In the genomic region with DNA sequence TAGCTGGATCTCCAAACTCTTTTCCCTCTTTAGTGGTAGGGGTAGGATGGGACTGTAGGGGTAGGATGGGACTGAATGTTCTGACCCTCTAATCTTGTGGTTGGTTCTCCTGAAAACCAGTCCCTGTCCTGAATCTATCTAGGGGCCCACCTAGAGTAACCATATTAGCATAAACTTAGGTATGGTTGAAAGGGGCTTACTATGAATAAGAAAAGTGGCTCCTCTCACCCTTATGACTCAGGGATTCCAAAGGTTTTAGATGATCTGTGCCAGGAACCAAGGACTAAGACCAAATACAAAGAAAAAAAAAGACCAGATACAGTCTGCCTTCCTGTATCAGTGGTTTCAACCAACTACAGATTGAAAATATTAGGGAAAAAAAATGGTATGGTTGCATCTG, we compare ENCODE assay signal across 18 cellular contexts. TPM values are rescaled to one million over a fixed set of nuclear protein-coding genes. Genes with fewer than 3 reads are reported as not detected.
DNase-seq lines count a peak whose midpoint lies in the region; ATAC-seq and TF ChIP-seq lines count a peak whose summit lies in the region.
"Had no signal": no experiment of that assay in that cellular context is flagged by ENCODE, and none has a peak within 500 bp of the region (broad histone marks: within the 10 kb centered on the region; RNA-seq: fewer than 3 reads in every experiment).

No MANE protein-coding gene starts in this region.

- no peak for TF ChIP-seq EP300 in SK-N-SH (IDR thresholded peaks at IDR 0.05; ENCODE audit: borderline replicate concordance in 1 of 2, low read depth in 1 of 2, low read length in 1 of 2)

- no peak for ATAC-seq in CD4-positive, alpha-beta T cell (ENCODE audit: poor library complexity)
- ATAC-seq: body of pancreas had no signal

- no TSS peak for BruUV-seq in mammary epithelial cell (replicated peaks; lab: Mats Ljungman, UMichigan)
- BruUV-seq in MCF 10A (replicated peaks; lab: Mats Ljungman, UMichigan) = no TSS peak

- H3F3A ChIP-seq in SK-N-SH (replicated peaks; ENCODE audit: insufficient read depth) = no peaks in the 10 kb centered on the region

- H3K4me1 Mint-ChIP-seq in MCF 10A (ENCODE audit: insufficient read depth, unreplicated experiment) = no peaks in the 10 kb centered on the region
- peaks cover 60% of the 10 kb centered on the region for H3K4me1 Mint-ChIP-seq in CD4-positive, alpha-beta T cell (ENCODE audit: low read depth)

- peak; percentile 10 for DNase-seq in mammary epithelial cell
- no peak for DNase-seq in MCF 10A (ENCODE audit: unreplicated experiment)
- DNase-seq in SK-N-SH = no peak
- DNase-seq in iPS DF 19.7 (ENCODE audit: low read depth, low spot score) = peak; percentile 30
- DNase-seq in NCI-H1105 (lab: John Stamatoyannopoulos, UW) = no peak
- DNase-seq in posterior vena cava (ENCODE audit: low spot score) = no peak
- no peak for DNase-seq in CD4-positive, alpha-beta T cell
- DNase-seq: activated CD4-positive, alpha-beta T cell treated with anti-CD3 and anti-CD28 coated beads, Interleukin-2, amount 50 U/mL, for 1 hour; body of pancreas; effector CD8-positive, alpha-beta T cell; HFFc6; MM.1S; NCI-H774; Right ventricle myocardium superior; T-helper 9 cell had no signal

- H3K36me3 ChIP-seq in mammary epithelial cell (ENCODE audit: insufficient read depth, low read length) = no peaks in the 10 kb centered on the region
- H3K36me3 ChIP-seq in SK-N-SH (replicated peaks in 1 of 2; ENCODE audit: control insufficient read depth in 1 of 2, insufficient read depth in 2 of 2, low read length in 1 of 2) = peaks cover 0 to 3% of the 10 kb centered on the region in 2 experiments
- no peaks in the 10 kb centered on the region for H3K36me3 ChIP-seq in urinary bladder (ENCODE audit: insufficient read depth)

- H3K9ac ChIP-seq in mammary epithelial cell (ENCODE audit: insufficient read depth, low read length) = no peak overlapping the region
- H3K9ac ChIP-seq in SK-N-SH = no peak overlapping the region

- in situ Hi-C loops in mammary epithelial cell (cut with MboI; ENCODE audit: low sequenced_read_pairs in 2 of 2) = no loop called here

- H2AFZ ChIP-seq in mammary epithelial cell (ENCODE audit: low read depth, low read length) = no peak overlapping the region
- H2AFZ ChIP-seq in SK-N-SH (ENCODE audit: low read depth) = no peak overlapping the region

- H3K27ac Mint-ChIP-seq in MCF 10A (ENCODE audit: low read depth, unreplicated experiment) = no peak overlapping the region
- H3K27ac Mint-ChIP-seq in CD4-positive, alpha-beta T cell = no peak overlapping the region
- H3K27ac Mint-ChIP-seq: activated T-helper 2 cell treated with anti-CD3 and anti-CD28 coated beads, Interferon-gamma antibody, Interleukin-2, Interleukin-4, amounts not matched to agents 10 μg/mL and 5 μg/mL and 100 μg/mL, durations not matched to agents 14 hours and 24 hours and 36 hours; HFFc6 had no signal

- H4K20me1 ChIP-seq in mammary epithelial cell (ENCODE audit: insufficient read depth, low read length) (no peaks in the 10 kb centered on the region), SK-N-SH (ENCODE audit: insufficient read depth) (peaks cover 2% of the 10 kb centered on the region; the same call in 1 of the 2 replicates)

- no peaks in the 10 kb centered on the region for H3K27me3 Mint-ChIP-seq in MCF 10A (ENCODE audit: insufficient read depth, unreplicated experiment)
- H3K27me3 Mint-ChIP-seq in CD4-positive, alpha-beta T cell = no peaks in the 10 kb centered on the region

- no peak overlapping the region for H3K4me2 ChIP-seq in mammary epithelial cell (ENCODE audit: insufficient read depth, low read depth, low read length)
- no peak overlapping the region for H3K4me2 ChIP-seq in SK-N-SH

- no peaks in the 10 kb centered on the region for H3K9me3 Mint-ChIP-seq in MCF 10A (ENCODE audit: unreplicated experiment)
- no peaks in the 10 kb centered on the region for H3K9me3 Mint-ChIP-seq in CD4-positive, alpha-beta T cell
- H3K9me3 Mint-ChIP-seq: activated T-helper 2 cell treated with anti-CD3 and anti-CD28 coated beads, Interferon-gamma antibody, Interleukin-2, Interleukin-4, amounts not matched to agents 10 μg/mL and 5 μg/mL and 100 μg/mL, durations not matched to agents 14 hours and 24 hours and 36 hours; HFFc6 had no signal

- H3K27me3 ChIP-seq in mammary epithelial cell (ENCODE audit: insufficient read depth, low read length) (no peaks in the 10 kb centered on the region), SK-N-SH (ENCODE audit: insufficient read depth) (no peaks in the 10 kb centered on the region)
- no peaks in the 10 kb centered on the region for H3K27me3 ChIP-seq in CD4-positive, alpha-beta T cell (ENCODE audit: control insufficient read depth, insufficient read depth, low read length)
- H3K27me3 ChIP-seq: body of pancreas had no signal

- H3K9me3 ChIP-seq in mammary epithelial cell (replicated peaks; ENCODE audit: insufficient read depth, low read length) (no peaks in the 10 kb centered on the region), SK-N-SH (no peaks in the 10 kb centered on the region)
- H3K9me3 ChIP-seq in CD4-positive, alpha-beta T cell (ENCODE audit: control insufficient read depth, low read length) = no peaks in the 10 kb centered on the region
- H3K9me3 ChIP-seq: body of pancreas had no signal

- H3K4me1 ChIP-seq in mammary epithelial cell (ENCODE audit: insufficient read depth, low read length) (no peaks in the 10 kb centered on the region), SK-N-SH (ENCODE audit: control insufficient read depth in 1 of 2, insufficient read depth in 2 of 2, low read depth in 1 of 2, low read length in 1 of 2) (no peaks in the 10 kb centered on the region; a peak in 2 of 4 replicates), urinary bladder (ENCODE audit: insufficient read depth) (no peaks in the 10 kb centered on the region)
- H3K4me1 ChIP-seq: body of pancreas had no signal

- H3K36me3 Mint-ChIP-seq in MCF 10A (ENCODE audit: insufficient read depth, unreplicated experiment) = peaks cover 5% of the 10 kb centered on the region
- peaks cover 20% of the 10 kb centered on the region for H3K36me3 Mint-ChIP-seq in CD4-positive, alpha-beta T cell (ENCODE audit: low read depth)

- H3K4me3 ChIP-seq in mammary epithelial cell (replicated peaks in 1 of 3; ENCODE audit: insufficient read depth in 1 of 3, low read depth in 2 of 3, low read length in 3 of 3) = no peak overlapping the region
- H3K4me3 ChIP-seq in SK-N-SH (ENCODE audit: low read depth in 2 of 2, low read length in 1 of 2) = no peak overlapping the region
- H3K4me3 ChIP-seq in urinary bladder (ENCODE audit: low read depth, low read length) = no peak overlapping the region
- H3K4me3 ChIP-seq: body of pancreas had no signal

- H3K79me2 ChIP-seq in mammary epithelial cell (ENCODE audit: insufficient read depth, low read length) (peaks cover 85% of the 10 kb centered on the region), SK-N-SH (ENCODE audit: insufficient read depth) (peaks cover 98% of the 10 kb centered on the region)

- CTCF ChIA-PET in mammary epithelial cell (lab: Charles Lee; ENCODE audit: low non-redundant PET) = no interaction called here
- CTCF ChIA-PET in MCF 10A (lab: Yijun Ruan, JAX) = interaction anchor here (1.6 kb wide), 1 partner anchor 8 kb away, joined by 7 read pairs; no protein-coding TSS in a partner anchor
- CTCF ChIA-PET in SK-N-SH (lab: Yijun Ruan, JAX) = no interaction called here
- CTCF ChIA-PET in CD4-positive, alpha-beta T cell (lab: Charles Lee) = no interaction called here

- dilution Hi-C loops in mammary epithelial cell (cut with HindIII; ENCODE audit: low sequenced_read_pairs) = no loop called here

- H3K9me2 ChIP-seq in SK-N-SH = no peaks in the 10 kb centered on the region

- no peak overlapping the region for H3K27ac ChIP-seq in mammary epithelial cell (ENCODE audit: insufficient read depth, low read depth, low read length)
- no peak overlapping the region for H3K27ac ChIP-seq in SK-N-SH (ENCODE audit: low read depth in 2 of 2, low read length in 1 of 2)
- peak overlapping the region; percentile 2 for H3K27ac ChIP-seq in urinary bladder (ENCODE audit: low read depth)
- H3K27ac ChIP-seq in CD4-positive, alpha-beta T cell (ENCODE audit: low read depth, low read length) = no peak overlapping the region
- H3K27ac ChIP-seq: body of pancreas, HL-60 had no signal

- intact Hi-C loops in mammary epithelial cell (cut with micrococcal nuclease) (no loop called here), MCF 10A (cut with micrococcal nuclease) (no loop called here), posterior vena cava (cut with DNase I) (no loop called here)
- intact Hi-C loops in CD4-positive, alpha-beta T cell (cut with DNase I, micrococcal nuclease) = no loop called here

- no peak for TF ChIP-seq CTCF in mammary epithelial cell (conservative IDR thresholded peaks at IDR 0.05 in 1 of 2, IDR thresholded peaks at IDR 0.05 in 1 of 2; ENCODE audit: extremely low read depth in 1 of 2, insufficient read depth in 1 of 2, low read depth in 1 of 2, low read length in 2 of 2)
- no peak for TF ChIP-seq CTCF in MCF 10A (IDR thresholded peaks at IDR 0.05; ENCODE audit: unreplicated experiment)
- no peak for TF ChIP-seq CTCF in SK-N-SH (IDR thresholded peaks at IDR 0.05)
- TF ChIP-seq CTCF in CD4-positive, alpha-beta T cell (IDR thresholded peaks at IDR 0.05) = no peak

- no peak overlapping the region for H3K4me3 Mint-ChIP-seq in MCF 10A (ENCODE audit: unreplicated experiment)
- no peak overlapping the region for H3K4me3 Mint-ChIP-seq in CD4-positive, alpha-beta T cell
- H3K4me3 Mint-ChIP-seq: HFFc6 had no signal

- no peak for TF ChIP-seq RAD21 in SK-N-SH (IDR thresholded peaks at IDR 0.05; ENCODE audit: low read length)

- POLR2A ChIA-PET in MCF 10A (lab: Yijun Ruan, JAX) (interaction anchor here (1.4 to 1.5 kb wide), 3 partner anchors 15 to 27 kb away, joined by 3 to 5 read pairs (median 4); no protein-coding TSS in a partner anchor), SK-N-SH (lab: Yijun Ruan, JAX) (no interaction called here)
- POLR2A ChIA-PET in CD4-positive, alpha-beta T cell (lab: Charles Lee) = no interaction called here

TF ChIP-seq in SK-N-SH, 30 proteins besides CTCF, POLR2A, EP300 and RAD21:
- TF ChIP-seq FOSL2 (IDR thresholded peaks at IDR 0.05; ENCODE audit: borderline replicate concordance, low read depth) (peak; percentile 23; the same call in 1 of the 2 replicates), TAF1 (IDR thresholded peaks at IDR 0.05; ENCODE audit: borderline replicate concordance, low read depth, low read length) (no peak), NFIC (IDR thresholded peaks at IDR 0.05; ENCODE audit: borderline replicate concordance) (0 out of 2 replicates have a peak, but pooled peaks have one; percentile 26)

RNA-seq across cellular contexts. Expression of a gene that starts 28.9 kb away (rescaled TPM):
- total RNA-seq in mammary epithelial cell (10 to 100 TPM; 25.5 to 29.3 TPM), MCF 10A (2022) (18.6 and 19.0 TPM in 2 replicates), urinary bladder (51.1 TPM), posterior vena cava (10 to 100 TPM; 15.3 to 15.4 TPM)
- polyA plus RNA-seq in mammary epithelial cell (28.1 TPM), SK-N-SH (2012; rRNA removed) (20.1 and 21.8 TPM in 2 replicates), urinary bladder (9.5 TPM)
- 33.6 TPM for polyA minus RNA-seq in mammary epithelial cell
- polyA plus RNA-seq in SK-N-SH (2012; cell fraction: cytosol; rRNA removed) = 33.5 and 36.2 TPM in 2 replicates
- polyA plus RNA-seq in SK-N-SH (2012; cell fraction: nucleus; rRNA removed) = 3.2 and 11.8 TPM in 2 replicates
- total RNA-seq in CD4-positive, alpha-beta T cell = 1 to 10 TPM; 7.4 to 9.0 TPM

Comparison
In these comparisons a context has a peak if more than half of its experiments do, and no peak if none do; other contexts are left out.
1. DNase-seq: peak in mammary epithelial cell (single experiment) and iPS DF 19.7 (single experiment); none in MCF 10A (single experiment), SK-N-SH (single experiment), NCI-H1105 (single experiment), posterior vena cava (single experiment) and CD4-positive, alpha-beta T cell (0 of 10).